Comparison of ENCODE assay signal across 8 cellular contexts in the genomic region with DNA sequence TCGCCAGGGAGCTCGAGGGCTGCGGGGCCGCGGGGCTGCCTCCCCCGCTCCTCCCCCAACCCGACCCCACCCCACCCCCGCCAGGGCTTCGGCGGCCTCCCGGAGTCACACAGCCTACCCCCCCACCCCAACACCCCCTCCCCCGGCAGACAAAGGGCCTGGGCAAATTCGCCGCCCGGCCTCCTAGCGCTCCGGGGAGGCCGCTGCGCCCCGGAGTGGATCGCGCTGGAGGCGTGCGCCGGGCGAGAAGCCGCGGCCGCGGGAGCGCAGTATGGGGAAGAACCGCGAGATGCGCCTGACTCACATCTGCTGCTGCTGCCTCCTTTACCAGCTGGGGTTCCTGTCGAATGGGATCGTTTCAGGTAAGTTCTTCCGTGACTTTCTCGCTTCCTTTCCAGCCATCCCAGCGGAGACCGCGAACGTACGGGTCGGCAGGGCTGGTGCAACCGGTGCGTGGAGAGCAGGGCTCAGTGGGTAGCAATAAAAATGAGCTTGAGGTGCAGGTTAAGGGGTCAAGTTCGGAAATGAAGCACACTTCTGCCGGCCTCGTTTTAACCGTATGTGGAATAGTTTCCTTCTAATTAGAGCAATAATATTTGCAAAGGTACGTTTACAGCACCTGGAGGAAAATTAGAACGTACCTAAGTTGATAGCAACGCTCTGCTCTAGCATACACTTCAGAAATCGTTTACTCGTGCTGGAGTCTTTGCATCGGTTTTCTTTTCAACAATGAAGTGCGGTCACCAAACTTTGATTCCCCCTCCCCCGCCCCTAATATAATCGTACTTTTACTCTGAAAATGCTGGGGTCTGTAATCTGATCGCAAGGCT. TPM values are rescaled to one million over a fixed set of nuclear protein-coding genes. Genes with fewer than 3 reads are reported as not detected.
DNase-seq lines count a peak whose midpoint lies in the region; ATAC-seq and TF ChIP-seq lines count a peak whose summit lies in the region.

A gene with protein sequence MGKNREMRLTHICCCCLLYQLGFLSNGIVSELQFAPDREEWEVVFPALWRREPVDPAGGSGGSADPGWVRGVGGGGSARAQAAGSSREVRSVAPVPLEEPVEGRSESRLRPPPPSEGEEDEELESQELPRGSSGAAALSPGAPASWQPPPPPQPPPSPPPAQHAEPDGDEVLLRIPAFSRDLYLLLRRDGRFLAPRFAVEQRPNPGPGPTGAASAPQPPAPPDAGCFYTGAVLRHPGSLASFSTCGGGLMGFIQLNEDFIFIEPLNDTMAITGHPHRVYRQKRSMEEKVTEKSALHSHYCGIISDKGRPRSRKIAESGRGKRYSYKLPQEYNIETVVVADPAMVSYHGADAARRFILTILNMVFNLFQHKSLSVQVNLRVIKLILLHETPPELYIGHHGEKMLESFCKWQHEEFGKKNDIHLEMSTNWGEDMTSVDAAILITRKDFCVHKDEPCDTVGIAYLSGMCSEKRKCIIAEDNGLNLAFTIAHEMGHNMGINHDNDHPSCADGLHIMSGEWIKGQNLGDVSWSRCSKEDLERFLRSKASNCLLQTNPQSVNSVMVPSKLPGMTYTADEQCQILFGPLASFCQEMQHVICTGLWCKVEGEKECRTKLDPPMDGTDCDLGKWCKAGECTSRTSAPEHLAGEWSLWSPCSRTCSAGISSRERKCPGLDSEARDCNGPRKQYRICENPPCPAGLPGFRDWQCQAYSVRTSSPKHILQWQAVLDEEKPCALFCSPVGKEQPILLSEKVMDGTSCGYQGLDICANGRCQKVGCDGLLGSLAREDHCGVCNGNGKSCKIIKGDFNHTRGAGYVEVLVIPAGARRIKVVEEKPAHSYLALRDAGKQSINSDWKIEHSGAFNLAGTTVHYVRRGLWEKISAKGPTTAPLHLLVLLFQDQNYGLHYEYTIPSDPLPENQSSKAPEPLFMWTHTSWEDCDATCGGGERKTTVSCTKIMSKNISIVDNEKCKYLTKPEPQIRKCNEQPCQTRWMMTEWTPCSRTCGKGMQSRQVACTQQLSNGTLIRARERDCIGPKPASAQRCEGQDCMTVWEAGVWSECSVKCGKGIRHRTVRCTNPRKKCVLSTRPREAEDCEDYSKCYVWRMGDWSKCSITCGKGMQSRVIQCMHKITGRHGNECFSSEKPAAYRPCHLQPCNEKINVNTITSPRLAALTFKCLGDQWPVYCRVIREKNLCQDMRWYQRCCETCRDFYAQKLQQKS (plus strand): TSS at position 178 of the 830 bp plus-strand sequence. CDS start 94 bp downstream, at position 272.

- H3K27me3 ChIP-seq in CD4-positive, alpha-beta T cell (ENCODE audit: control insufficient read depth, insufficient read depth, low read length) = peaks cover 33% of the 10 kb centered on the region

- peak within 1 kb of the TSS; percentile 97 for H3K4me3 Mint-ChIP-seq in glutamatergic neuron (ENCODE audit: unreplicated experiment)
- no peak within 1 kb of the TSS for H3K4me3 Mint-ChIP-seq in CD4-positive, alpha-beta T cell
- H3K4me3 Mint-ChIP-seq in activated CD8-positive, alpha-beta memory T cell treated with anti-CD3 and anti-CD28 coated beads, Interleukin-2, amount 10 ng/mL, durations not matched to agents 7 days and 5 days = no peak within 1 kb of the TSS

- H3K9me3 ChIP-seq in CD4-positive, alpha-beta T cell (ENCODE audit: control insufficient read depth, low read length) = no peaks in the 10 kb centered on the region

- CTCF ChIA-PET in CD4-positive, alpha-beta T cell (lab: Charles Lee) = no interaction called here
- CTCF ChIA-PET in activated CD8-positive, alpha-beta memory T cell treated with anti-CD3 and anti-CD28 coated beads, Interleukin-2, amount 10 ng/mL, durations not matched to agents 7 days and 5 days (lab: Charles Lee) = interaction anchor here (1.5 kb wide), 1 partner anchor 36 kb away, joined by 4 read pairs; no protein-coding TSS in a partner anchor

- no peak within 1 kb of the TSS for H3K27ac ChIP-seq in CD4-positive, alpha-beta T cell (ENCODE audit: low read depth, low read length)

- POLR2A ChIA-PET in CD4-positive, alpha-beta T cell (lab: Charles Lee) = no interaction called here

- H3K27ac Mint-ChIP-seq in glutamatergic neuron (ENCODE audit: unreplicated experiment) = peak within 1 kb of the TSS; percentile 90
- no peak within 1 kb of the TSS for H3K27ac Mint-ChIP-seq in CD4-positive, alpha-beta T cell
- H3K27ac Mint-ChIP-seq in activated CD8-positive, alpha-beta memory T cell treated with anti-CD3 and anti-CD28 coated beads, Interleukin-2, amount 10 ng/mL, durations not matched to agents 7 days and 5 days = no peak within 1 kb of the TSS

- intact Hi-C loops in posterior cingulate gyrus (cut with DNase I) = loop anchor here (10.0 kb wide), 1 partner anchor 304 kb away; no protein-coding TSS in a partner anchor
- intact Hi-C loops in CD4-positive, alpha-beta T cell (cut with DNase I, micrococcal nuclease) = no loop called here

- H3K9me3 Mint-ChIP-seq in glutamatergic neuron (ENCODE audit: unreplicated experiment) = peaks cover 18% of the 10 kb centered on the region
- no peaks in the 10 kb centered on the region for H3K9me3 Mint-ChIP-seq in CD4-positive, alpha-beta T cell
- no peaks in the 10 kb centered on the region for H3K9me3 Mint-ChIP-seq in activated CD8-positive, alpha-beta memory T cell treated with anti-CD3 and anti-CD28 coated beads, Interleukin-2, amount 10 ng/mL, durations not matched to agents 7 days and 5 days (ENCODE audit: low read depth)

- no peak for TF ChIP-seq CTCF in glutamatergic neuron (IDR thresholded peaks at IDR 0.05; ENCODE audit: partially characterized antibody, unreplicated experiment)
- TF ChIP-seq CTCF in CD4-positive, alpha-beta T cell (IDR thresholded peaks at IDR 0.05) = no peak

- DNase-seq in HK-2 (ENCODE audit: unreplicated experiment) = peak; percentile 31
- DNase-seq in activated T-cell treated with anti-CD3 and anti-CD28 coated beads, Interleukin-2, amount 50 U/mL, for 48 hours = peak; percentile 25 to 47
- peak; percentile 74 for DNase-seq in glutamatergic neuron
- peak; percentile 19 to 90 (median 42) for DNase-seq in posterior cingulate gyrus
- no peak for DNase-seq in CD4-positive, alpha-beta T cell
- no peak for DNase-seq in activated CD8-positive, alpha-beta memory T cell treated with anti-CD3 and anti-CD28 coated beads, Interleukin-2, amount 10 ng/mL, durations not matched to agents 7 days and 5 days
- DNase-seq in cerebellar nuclear complex (lab: John Stamatoyannopoulos, UW) = no peak

- peak; percentile 61 for ATAC-seq in GM18502 (IDR thresholded peaks at IDR 0.05; ENCODE audit: poor library complexity, unreplicated experiment)
- no peak for ATAC-seq in CD4-positive, alpha-beta T cell (ENCODE audit: poor library complexity)
- ATAC-seq in activated CD8-positive, alpha-beta memory T cell treated with anti-CD3 and anti-CD28 coated beads, Interleukin-2, amount 10 ng/mL, durations not matched to agents 7 days and 5 days = no peak

- H3K36me3 Mint-ChIP-seq in glutamatergic neuron (ENCODE audit: unreplicated experiment) = peaks cover 5% of the 10 kb centered on the region
- H3K36me3 Mint-ChIP-seq in CD4-positive, alpha-beta T cell (ENCODE audit: low read depth) = no peaks in the 10 kb centered on the region
- peaks cover 2% of the 10 kb centered on the region for H3K36me3 Mint-ChIP-seq in activated CD8-positive, alpha-beta memory T cell treated with anti-CD3 and anti-CD28 coated beads, Interleukin-2, amount 10 ng/mL, durations not matched to agents 7 days and 5 days

- peaks cover 20% of the 10 kb centered on the region for H3K27me3 Mint-ChIP-seq in glutamatergic neuron (ENCODE audit: unreplicated experiment)
- peaks cover 63% of the 10 kb centered on the region for H3K27me3 Mint-ChIP-seq in CD4-positive, alpha-beta T cell
- peaks cover 53% of the 10 kb centered on the region for H3K27me3 Mint-ChIP-seq in activated CD8-positive, alpha-beta memory T cell treated with anti-CD3 and anti-CD28 coated beads, Interleukin-2, amount 10 ng/mL, durations not matched to agents 7 days and 5 days

- H3K4me1 Mint-ChIP-seq in glutamatergic neuron (ENCODE audit: low read depth, unreplicated experiment) = peaks cover 42% of the 10 kb centered on the region
- H3K4me1 Mint-ChIP-seq in CD4-positive, alpha-beta T cell (ENCODE audit: low read depth) = peaks cover 12% of the 10 kb centered on the region
- peaks cover 12% of the 10 kb centered on the region for H3K4me1 Mint-ChIP-seq in activated CD8-positive, alpha-beta memory T cell treated with anti-CD3 and anti-CD28 coated beads, Interleukin-2, amount 10 ng/mL, durations not matched to agents 7 days and 5 days

RNA-seq across cellular contexts. Expression of the gene that starts here (rescaled TPM):
- total RNA-seq in glutamatergic neuron (ENCODE audit: unreplicated experiment) = 22.1 TPM
- total RNA-seq in CD4-positive, alpha-beta T cell = not detected
- total RNA-seq in activated CD8-positive, alpha-beta memory T cell treated with anti-CD3 and anti-CD28 coated beads, Interleukin-2, amount 10 ng/mL, durations not matched to agents 7 days and 5 days = not detected

Comparison
In these comparisons a context has a peak if more than half of its experiments do, and no peak if none do; other contexts are left out.
1. RNA of the gene that starts here (total RNA-seq): 22.1 TPM in glutamatergic neuron (single experiment); not detected in CD4-positive, alpha-beta T cell and not detected in activated CD8-positive, alpha-beta memory T cell treated with anti-CD3 and anti-CD28 coated beads, Interleukin-2, amount 10 ng/mL, durations not matched to agents 7 days and 5 days; every median in the first group is over 10 times any median in the second.
2. DNase-seq: peak in HK-2 (single experiment), activated T-cell treated with anti-CD3 and anti-CD28 coated beads, Interleukin-2, amount 50 U/mL, for 48 hours (2 of 2), glutamatergic neuron (single experiment) and posterior cingulate gyrus (10 of 10); none in CD4-positive, alpha-beta T cell (0 of 10), activated CD8-positive, alpha-beta memory T cell treated with anti-CD3 and anti-CD28 coated beads, Interleukin-2, amount 10 ng/mL, durations not matched to agents 7 days and 5 days (single experiment) and cerebellar nuclear complex (0 of 2).